In the genomic region with DNA sequence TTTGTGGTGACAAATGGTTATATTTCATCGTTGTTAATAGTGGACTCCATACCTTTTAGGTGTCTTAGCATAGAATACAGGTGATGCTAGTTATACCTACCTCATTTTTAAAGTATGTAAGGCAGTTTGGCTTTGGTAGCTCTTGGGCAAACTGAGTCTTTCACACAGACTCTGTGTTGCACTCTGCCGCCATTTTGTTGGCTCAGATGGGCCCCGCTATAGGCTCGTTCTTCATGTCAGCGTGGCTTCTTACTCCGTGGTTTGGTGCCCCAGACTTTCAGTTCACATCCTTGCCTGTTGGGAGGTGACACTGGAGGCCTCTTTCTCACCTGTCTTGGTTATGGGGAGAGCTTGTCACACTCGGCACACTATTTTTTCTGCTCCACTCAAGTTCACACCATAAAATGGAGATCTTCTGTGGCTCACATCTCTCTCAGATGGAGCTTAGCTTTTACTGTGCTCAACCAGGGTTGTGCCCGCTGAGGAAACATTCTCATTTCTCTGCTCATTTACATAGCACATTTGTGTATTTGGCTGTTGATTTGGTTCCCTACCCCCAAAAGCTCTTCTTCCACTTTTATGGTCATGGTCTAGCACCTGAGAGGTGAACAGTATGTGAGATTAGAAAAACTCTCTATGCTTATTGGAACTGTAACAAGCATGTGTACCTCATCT, we compare ENCODE assay signal across 8 cellular contexts.
A peak's percentile ranks its signal among the peaks of the same experiment; 100 is the strongest.
DNase-seq lines count a peak whose midpoint lies in the region; ATAC-seq and TF ChIP-seq lines count a peak whose summit lies in the region.

No MANE protein-coding gene starts in this region.

- H3K36me3 ChIP-seq in breast epithelium (no peaks in the 10 kb centered on the region), thoracic aorta (no peaks in the 10 kb centered on the region)

- BruUV-seq in MCF 10A (replicated peaks; lab: Mats Ljungman, UMichigan): no TSS peak

- peak overlapping the region; percentile 57 to 88 for H3K27ac ChIP-seq in breast epithelium
- H3K27ac ChIP-seq in thoracic aorta: peak overlapping the region; percentile 31 to 85

- no peak overlapping the region for H3K27ac Mint-ChIP-seq in MCF 10A (ENCODE audit: low read depth, unreplicated experiment)
- peak overlapping the region; percentile 54 to 91 for H3K27ac Mint-ChIP-seq in T-cell

- H3K36me3 Mint-ChIP-seq in MCF 10A (ENCODE audit: insufficient read depth, unreplicated experiment): peaks cover 56% of the 10 kb centered on the region
- peaks cover 50% of the 10 kb centered on the region for H3K36me3 Mint-ChIP-seq in T-cell

- H3K4me3 ChIP-seq in breast epithelium (peak overlapping the region in 1 of 3 donors; percentile 16), thoracic aorta (no peak overlapping the region)

- no peak for TF ChIP-seq POLR2A in breast epithelium (IDR thresholded peaks at IDR 0.05)

- peaks cover 30% of the 10 kb centered on the region for H3K4me1 Mint-ChIP-seq in MCF 10A (ENCODE audit: insufficient read depth, unreplicated experiment)
- H3K4me1 Mint-ChIP-seq in T-cell: peaks cover 68 to 88% (median 87%) of the 10 kb centered on the region in 3 donors

- H3K27me3 ChIP-seq in breast epithelium (no peaks in the 10 kb centered on the region), thoracic aorta (replicated peaks; ENCODE audit: insufficient read depth) (no peaks in the 10 kb centered on the region)

- DNase-seq in breast epithelium (ENCODE audit: low spot score in 2 of 2) (no peak), MCF 10A (ENCODE audit: unreplicated experiment) (no peak), T-cell (no peak), thoracic aorta (ENCODE audit: low spot score) (no peak), AG20443 (ENCODE audit: low spot score) (no peak), SIG-M5 (lab: John Stamatoyannopoulos, UW) (no peak), posterior vena cava (ENCODE audit: low spot score) (no peak)

- H3K4me3 Mint-ChIP-seq in MCF 10A (ENCODE audit: unreplicated experiment) (no peak overlapping the region), T-cell (no peak overlapping the region)

- no peaks in the 10 kb centered on the region for H3K27me3 Mint-ChIP-seq in MCF 10A (ENCODE audit: insufficient read depth, unreplicated experiment)
- H3K27me3 Mint-ChIP-seq in T-cell: no peaks in the 10 kb centered on the region

- intact Hi-C loops in breast epithelium (cut with DNase I; ENCODE audit: low total_unique reads): no loop called here
- intact Hi-C loops in MCF 10A (cut with micrococcal nuclease): no loop called here
- intact Hi-C loops in posterior vena cava (cut with DNase I): no loop called here

- H3K9me3 Mint-ChIP-seq in MCF 10A (ENCODE audit: unreplicated experiment) (no peaks in the 10 kb centered on the region), T-cell (no peaks in the 10 kb centered on the region)

- CTCF ChIA-PET in MCF 10A (lab: Yijun Ruan, JAX) (interaction anchor here (0.6 kb wide), 2 partner anchors 218 to 445 kb away, joined by 3 to 5 read pairs; no protein-coding TSS in a partner anchor), T-cell (lab: Charles Lee) (no interaction called here)

- TF ChIP-seq CTCF in breast epithelium (IDR thresholded peaks at IDR 0.05) (no peak), MCF 10A (IDR thresholded peaks at IDR 0.05; ENCODE audit: unreplicated experiment) (no peak), thoracic aorta (IDR thresholded peaks at IDR 0.05) (no peak)

- H3K9me3 ChIP-seq in breast epithelium: no peaks in the 10 kb centered on the region
- H3K9me3 ChIP-seq in thoracic aorta: no peaks in the 10 kb centered on the region

- ATAC-seq in HG02642 (IDR thresholded peaks at IDR 0.05; ENCODE audit: poor library complexity, unreplicated experiment) (peak; percentile 66), T-cell (replicated peaks in 1 of 4) (no peak), thoracic aorta (ENCODE audit: insufficient number of reproducible peaks, low FRiP score, low read depth) (no peak)

- H3K4me1 ChIP-seq in breast epithelium (peaks cover 8 to 57% of the 10 kb centered on the region in 2 donors), thoracic aorta (ENCODE audit: control insufficient read depth in 1 of 2, low read depth in 2 of 2) (peaks cover 70 to 96% of the 10 kb centered on the region in 2 donors)

- POLR2A ChIA-PET in MCF 10A (lab: Yijun Ruan, JAX): no interaction called here
- POLR2A ChIA-PET in T-cell (lab: Charles Lee): no interaction called here
